ENCODE assay signal across 9 cellular contexts in the genomic region with DNA sequence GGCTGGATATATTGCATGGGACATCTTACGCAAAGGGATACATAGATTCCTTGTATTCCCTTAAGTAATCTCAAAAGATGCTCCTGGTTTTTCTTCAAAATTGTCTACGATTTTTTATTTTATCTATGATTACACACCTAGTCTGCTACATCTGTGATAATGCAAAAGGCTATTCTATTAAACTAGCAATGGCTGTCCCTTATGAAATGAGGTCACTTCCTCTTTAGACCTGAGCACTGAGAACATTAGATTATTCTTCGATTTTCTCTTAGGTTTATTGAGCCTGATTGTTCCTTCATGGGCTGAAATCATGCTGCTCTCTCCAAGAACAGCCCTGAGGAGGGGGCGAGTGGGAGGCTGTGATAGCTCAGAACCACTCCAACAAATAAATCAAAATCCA.
DNase-seq lines count a peak whose midpoint lies in the region; ATAC-seq and TF ChIP-seq lines count a peak whose summit lies in the region.
"Had no signal": no experiment of that assay in that cellular context is flagged by ENCODE, and none has a peak within 500 bp of the region (broad histone marks: within the 10 kb centered on the region; RNA-seq: fewer than 3 reads in every experiment).

No MANE protein-coding gene starts in this region.

- no peak overlapping the region for H3K4me2 ChIP-seq in osteoblast (ENCODE audit: insufficient read depth, low read length)
- no peak overlapping the region for H3K4me2 ChIP-seq in mammary epithelial cell (ENCODE audit: insufficient read depth, low read depth, low read length)

- no peak for ATAC-seq in activated naive CD8-positive, alpha-beta T cell treated with anti-CD3 and anti-CD28 coated beads, Interleukin-2, amount 10 ng/mL, durations not matched to agents 7 days and 5 days (ENCODE audit: low read depth)
- ATAC-seq in GM19324 (IDR thresholded peaks at IDR 0.05; ENCODE audit: low FRiP score, unreplicated experiment): no peak

- H3K27ac ChIP-seq in HL-60 (replicated peaks) (peak overlapping the region; percentile 94), osteoblast (ENCODE audit: low read depth, low read length) (no peak overlapping the region), mammary epithelial cell (ENCODE audit: insufficient read depth, low read depth, low read length) (no peak overlapping the region), sigmoid colon (peak overlapping the region in 1 of 4 donors; percentile 82)
- H3K27ac ChIP-seq: ovary had no signal

- TF ChIP-seq CTCF in HL-60 (IDR thresholded peaks at IDR 0.05; ENCODE audit: insufficient read depth, low read length) (no peak), osteoblast (IDR thresholded peaks at IDR 0.05; ENCODE audit: extremely low read depth, low read depth, low read length) (no peak), mammary epithelial cell (conservative IDR thresholded peaks at IDR 0.05 in 1 of 2, IDR thresholded peaks at IDR 0.05 in 1 of 2; ENCODE audit: extremely low read depth in 1 of 2, insufficient read depth in 1 of 2, low read depth in 1 of 2, low read length in 2 of 2) (no peak), sigmoid colon (IDR thresholded peaks at IDR 0.05) (no peak)

- H3K4me1 ChIP-seq in osteoblast (ENCODE audit: insufficient read depth, low read length): peaks cover 11% of the 10 kb centered on the region
- H3K4me1 ChIP-seq in mammary epithelial cell (ENCODE audit: insufficient read depth, low read length): peaks cover 9% of the 10 kb centered on the region
- H3K4me1 ChIP-seq in sigmoid colon: peaks cover 0 to 15% (median 4%) of the 10 kb centered on the region in 4 donors

- H3K36me3 ChIP-seq in osteoblast (ENCODE audit: insufficient read depth, low read length): no peaks in the 10 kb centered on the region
- no peaks in the 10 kb centered on the region for H3K36me3 ChIP-seq in mammary epithelial cell (ENCODE audit: insufficient read depth, low read length)
- H3K36me3 ChIP-seq in sigmoid colon: no peaks in the 10 kb centered on the region
- H3K36me3 ChIP-seq: ovary had no signal

- H4K20me1 ChIP-seq in osteoblast (ENCODE audit: insufficient read depth, low read length) (no peaks in the 10 kb centered on the region), mammary epithelial cell (ENCODE audit: insufficient read depth, low read length) (no peaks in the 10 kb centered on the region)

- POLR2A ChIA-PET in activated naive CD8-positive, alpha-beta T cell treated with anti-CD3 and anti-CD28 coated beads, Interleukin-2, amount 10 ng/mL, durations not matched to agents 7 days and 5 days (lab: Charles Lee): interaction anchor here (1.1 to 1.7 kb wide), 3 partner anchors 12 to 63 kb away, joined by 3 to 6 read pairs (median 5); no protein-coding TSS in a partner anchor

- H3K4me3 Mint-ChIP-seq in activated naive CD8-positive, alpha-beta T cell treated with anti-CD3 and anti-CD28 coated beads, Interleukin-2, amount 10 ng/mL, durations not matched to agents 7 days and 5 days: peak overlapping the region; percentile 84

- TF ChIP-seq EP300 in sigmoid colon (IDR thresholded peaks at IDR 0.05): no peak

- WGBS in mammary epithelial cell (ENCODE audit: low coverage, missing lambda C conversion rate): 85% methylated on average over 4 of the region's 4 CpGs
- 69 to 86% methylated on average over 4 of the region's 4 CpGs for WGBS in sigmoid colon, 2 donors

- no peak overlapping the region for H3K4me3 ChIP-seq in HL-60 (replicated peaks; ENCODE audit: insufficient read depth, low read length)
- no peak overlapping the region for H3K4me3 ChIP-seq in osteoblast (ENCODE audit: insufficient read depth, low read length)
- H3K4me3 ChIP-seq in mammary epithelial cell (replicated peaks in 1 of 3; ENCODE audit: insufficient read depth in 1 of 3, low read depth in 2 of 3, low read length in 3 of 3): no peak overlapping the region
- no peak overlapping the region for H3K4me3 ChIP-seq in sigmoid colon

- peak; percentile 23 for DNase-seq in DMS79 treated with DMSO at 0.1 percent for 48 hours (lab: John Stamatoyannopoulos, UW)
- DNase-seq in DMS79 (lab: John Stamatoyannopoulos, UW): no peak
- no peak for DNase-seq in HL-60 (ENCODE audit: low read depth in 1 of 2, low spot score in 1 of 2)
- DNase-seq in activated naive CD8-positive, alpha-beta T cell treated with anti-CD3 and anti-CD28 coated beads, Interleukin-2, amount 10 ng/mL, durations not matched to agents 7 days and 5 days: no peak
- DNase-seq in osteoblast (ENCODE audit: insufficient read length, low spot score, missing footprints): peak; percentile 59
- DNase-seq in mammary epithelial cell: no peak
- DNase-seq in sigmoid colon: no peak

- H3K27me3 Mint-ChIP-seq in activated naive CD8-positive, alpha-beta T cell treated with anti-CD3 and anti-CD28 coated beads, Interleukin-2, amount 10 ng/mL, durations not matched to agents 7 days and 5 days: no peaks in the 10 kb centered on the region

- no peaks in the 10 kb centered on the region for H3K36me3 Mint-ChIP-seq in activated naive CD8-positive, alpha-beta T cell treated with anti-CD3 and anti-CD28 coated beads, Interleukin-2, amount 10 ng/mL, durations not matched to agents 7 days and 5 days

- in situ Hi-C loops in mammary epithelial cell (cut with MboI; ENCODE audit: low sequenced_read_pairs in 2 of 2): no loop called here

- H2AFZ ChIP-seq in osteoblast (ENCODE audit: low read length) (peak overlapping the region; percentile 41), mammary epithelial cell (ENCODE audit: low read depth, low read length) (no peak overlapping the region)

- dilution Hi-C loops in mammary epithelial cell (cut with HindIII; ENCODE audit: low sequenced_read_pairs): no loop called here

- no peak overlapping the region for H3K9ac ChIP-seq in mammary epithelial cell (ENCODE audit: insufficient read depth, low read length)

- no TSS peak for BruUV-seq in mammary epithelial cell (replicated peaks; lab: Mats Ljungman, UMichigan)

- H3K79me2 ChIP-seq in osteoblast (ENCODE audit: insufficient read depth, low read length) (no peaks in the 10 kb centered on the region), mammary epithelial cell (ENCODE audit: insufficient read depth, low read length) (no peaks in the 10 kb centered on the region)

- intact Hi-C loops in mammary epithelial cell (cut with micrococcal nuclease) (no loop called here), sigmoid colon (cut with DNase I) (loop anchor here (5.0 kb wide), 1 partner anchor 193 kb away; no protein-coding TSS in a partner anchor)

- H3K4me1 Mint-ChIP-seq in activated naive CD8-positive, alpha-beta T cell treated with anti-CD3 and anti-CD28 coated beads, Interleukin-2, amount 10 ng/mL, durations not matched to agents 7 days and 5 days: peaks cover 25% of the 10 kb centered on the region

- H3K27ac Mint-ChIP-seq in activated naive CD8-positive, alpha-beta T cell treated with anti-CD3 and anti-CD28 coated beads, Interleukin-2, amount 10 ng/mL, durations not matched to agents 7 days and 5 days: peak overlapping the region; percentile 87

- H3K9me3 Mint-ChIP-seq in activated naive CD8-positive, alpha-beta T cell treated with anti-CD3 and anti-CD28 coated beads, Interleukin-2, amount 10 ng/mL, durations not matched to agents 7 days and 5 days: no peaks in the 10 kb centered on the region

- H3K27me3 ChIP-seq in HL-60 (ENCODE audit: insufficient read depth, poor library complexity, severe bottlenecking): no peaks in the 10 kb centered on the region
- no peaks in the 10 kb centered on the region for H3K27me3 ChIP-seq in osteoblast (ENCODE audit: insufficient read depth, low read length)
- no peaks in the 10 kb centered on the region for H3K27me3 ChIP-seq in mammary epithelial cell (ENCODE audit: insufficient read depth, low read length)
- H3K27me3 ChIP-seq in sigmoid colon: no peaks in the 10 kb centered on the region
- H3K27me3 ChIP-seq: ovary had no signal

- H3K9me3 ChIP-seq in osteoblast (ENCODE audit: low read depth, low read length): no peaks in the 10 kb centered on the region
- H3K9me3 ChIP-seq in mammary epithelial cell (replicated peaks; ENCODE audit: insufficient read depth, low read length): no peaks in the 10 kb centered on the region
- H3K9me3 ChIP-seq in sigmoid colon: no peaks in the 10 kb centered on the region
- H3K9me3 ChIP-seq: ovary had no signal

- CTCF ChIA-PET in mammary epithelial cell (lab: Charles Lee; ENCODE audit: low non-redundant PET): no interaction called here

- TF ChIP-seq POLR2A in sigmoid colon (IDR thresholded peaks at IDR 0.05): no peak

Comparison
In these comparisons a context has a peak if more than half of its experiments do, and no peak if none do; other contexts are left out.
1. DNase-seq: peak in DMS79 treated with DMSO at 0.1 percent for 48 hours (single experiment) and osteoblast (single experiment); none in DMS79 (single experiment), HL-60 (0 of 2), activated naive CD8-positive, alpha-beta T cell treated with anti-CD3 and anti-CD28 coated beads, Interleukin-2, amount 10 ng/mL, durations not matched to agents 7 days and 5 days (single experiment), mammary epithelial cell (single experiment) and sigmoid colon (single experiment).